ENCODE assay signal across 2 cellular contexts in the genomic region with DNA sequence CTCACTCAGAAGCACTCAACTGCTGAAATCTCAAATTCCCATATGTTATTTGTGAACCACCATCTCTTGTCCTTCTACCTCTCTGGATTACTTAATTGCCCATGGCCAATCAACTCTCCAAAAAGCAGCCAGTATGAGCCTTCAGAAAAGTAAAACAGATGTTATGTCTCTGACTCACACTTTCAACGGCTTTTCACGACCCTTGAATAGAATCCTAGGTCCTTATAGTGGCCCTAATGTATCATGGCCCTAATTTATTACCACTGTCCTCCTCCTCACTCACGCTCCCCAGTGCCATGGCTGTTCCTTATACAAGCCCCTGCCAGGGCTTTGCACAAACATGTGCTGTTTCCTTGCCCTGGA.
A peak's percentile ranks its signal among the peaks of the same experiment; 100 is the strongest.
TF ChIP-seq lines count a peak whose summit lies in the region.

No MANE protein-coding gene starts in this region.

TF ChIP-seq in HCT116, 20 proteins besides CTCF, POLR2A, EP300 and RAD21:
- TF ChIP-seq ZFX (IDR thresholded peaks at IDR 0.05), result no peak
- TF ChIP-seq JUND (IDR thresholded peaks at IDR 0.05), result no peak
- TF ChIP-seq, protein P1, sequence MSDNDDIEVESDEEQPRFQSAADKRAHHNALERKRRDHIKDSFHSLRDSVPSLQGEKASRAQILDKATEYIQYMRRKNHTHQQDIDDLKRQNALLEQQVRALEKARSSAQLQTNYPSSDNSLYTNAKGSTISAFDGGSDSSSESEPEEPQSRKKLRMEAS (IDR thresholded peaks at IDR 0.05), result no peak
- TF ChIP-seq EZH2phosphoT487 (IDR thresholded peaks at IDR 0.05; ENCODE audit: borderline replicate concordance), result no peak
- TF ChIP-seq, protein P2, sequence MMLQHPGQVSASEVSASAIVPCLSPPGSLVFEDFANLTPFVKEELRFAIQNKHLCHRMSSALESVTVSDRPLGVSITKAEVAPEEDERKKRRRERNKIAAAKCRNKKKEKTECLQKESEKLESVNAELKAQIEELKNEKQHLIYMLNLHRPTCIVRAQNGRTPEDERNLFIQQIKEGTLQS (IDR thresholded peaks at IDR 0.05), result no peak
- TF ChIP-seq SRF (IDR thresholded peaks at IDR 0.05; ENCODE audit: low read depth), result no peak
- no peak for TF ChIP-seq SIN3A (IDR thresholded peaks at IDR 0.05; ENCODE audit: low read depth)
- no peak for TF ChIP-seq ELF1 (IDR thresholded peaks at IDR 0.05; ENCODE audit: borderline replicate concordance, low read depth)

TF ChIP-seq in endothelial cell of umbilical vein, 7 proteins besides CTCF, POLR2A, EP300 and RAD21:
- TF ChIP-seq EZH2 (IDR thresholded peaks at IDR 0.05; ENCODE audit: borderline replicate concordance, low read depth, low read length, severe bottlenecking) (no peak), MYC (IDR thresholded peaks at IDR 0.05; ENCODE audit: low read depth, low read length) (no peak), JUN (IDR thresholded peaks at IDR 0.05; ENCODE audit: borderline replicate concordance, insufficient read depth, insufficient read length, low read depth) (peak; percentile 4), FOS (IDR thresholded peaks at IDR 0.05; ENCODE audit: borderline replicate concordance, insufficient read depth, low read length) (no peak), GATA2 (IDR thresholded peaks at IDR 0.05; ENCODE audit: insufficient read depth, insufficient read length, low read depth, low read length) (no peak)
- TF ChIP-seq, protein P1 (IDR thresholded peaks at IDR 0.05; ENCODE audit: insufficient read depth, insufficient read length), result no peak
